Comparison of ENCODE assay signal across 11 cellular contexts in the genomic region with DNA sequence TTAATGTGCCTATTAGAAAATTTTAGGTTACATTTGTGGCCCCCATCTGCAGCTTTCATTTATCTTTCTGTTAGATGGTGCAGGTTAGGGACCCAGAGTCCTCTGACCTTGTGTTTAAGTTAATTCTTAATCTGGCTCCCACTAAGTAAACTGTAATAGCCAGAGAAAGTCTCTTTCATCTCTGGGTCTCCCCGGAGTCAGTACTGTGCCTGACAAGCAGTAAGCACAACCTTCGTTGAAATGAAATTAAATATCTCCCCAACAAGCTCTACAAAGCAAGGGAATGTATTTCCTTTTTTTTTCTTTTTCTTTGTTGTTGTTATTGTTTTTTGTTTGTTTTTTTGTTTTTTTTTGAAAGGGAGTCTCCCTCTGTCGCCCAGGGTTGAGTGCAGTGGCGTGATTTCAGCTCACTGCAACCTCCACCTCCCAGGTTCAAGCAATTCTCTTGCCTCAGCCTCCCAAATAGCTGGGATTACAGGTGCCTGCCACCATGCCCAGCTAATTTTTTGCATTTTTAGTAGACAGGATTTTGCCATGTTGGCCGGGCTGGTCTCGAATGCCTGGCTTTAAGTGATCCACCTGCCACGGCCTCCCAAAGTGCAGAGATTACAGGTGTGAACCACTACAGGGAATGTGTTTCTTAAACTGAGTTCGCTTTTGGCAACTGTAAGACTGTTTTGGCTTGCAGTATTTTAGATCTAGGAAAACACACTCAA.
A peak's percentile ranks its signal among the peaks of the same experiment; 100 is the strongest.
DNase-seq lines count a peak whose midpoint lies in the region; ATAC-seq, FAIRE-seq and TF ChIP-seq lines count a peak whose summit lies in the region.
"Had no signal": no experiment of that assay in that cellular context is flagged by ENCODE, and none has a peak within 500 bp of the region (broad histone marks: within the 10 kb centered on the region; RNA-seq: fewer than 3 reads in every experiment).

No MANE protein-coding gene starts in this region.

- H3K36me3 Mint-ChIP-seq in Calu3 (ENCODE audit: insufficient read depth, unreplicated experiment), result peaks cover 5% of the 10 kb centered on the region
- no peaks in the 10 kb centered on the region for H3K36me3 Mint-ChIP-seq in activated CD8-positive, alpha-beta T cell treated with anti-CD3 and anti-CD28 coated beads, Interleukin-2, amount 10 ng/mL, durations not matched to agents 7 days and 5 days (ENCODE audit: low read depth)
- H3K36me3 Mint-ChIP-seq: mesothelial cell of epicardium, type B pancreatic cell had no signal

- H3K4me3 ChIP-seq in gastroesophageal sphincter, result no peak overlapping the region
- H3K4me3 ChIP-seq in small intestine (ENCODE audit: low read depth in 1 of 2, low read length in 2 of 2), result no peak overlapping the region

- BruUV-seq in Calu3 (replicated peaks; lab: Mats Ljungman, UMichigan), result no TSS peak

- peaks cover 2% of the 10 kb centered on the region for H3K9me3 Mint-ChIP-seq in Calu3 (ENCODE audit: low read depth, unreplicated experiment)
- H3K9me3 Mint-ChIP-seq in activated CD8-positive, alpha-beta T cell treated with anti-CD3 and anti-CD28 coated beads, Interleukin-2, amount 10 ng/mL, durations not matched to agents 7 days and 5 days (ENCODE audit: insufficient read depth), result no peaks in the 10 kb centered on the region
- H3K9me3 Mint-ChIP-seq: activated CD8-positive, alpha-beta T cell treated with anti-CD3 and anti-CD28 coated beads for 36 hours; mesothelial cell of epicardium; type B pancreatic cell had no signal

- WGBS in gastroesophageal sphincter (ENCODE audit: low coverage in 1 of 2), 2 donors, result 93 to 100% methylated on average over 3 to 8 of the region's 8 CpGs
- WGBS in small intestine, 3 donors, result 84 to 89% (median 86%) methylated on average over 8 of the region's 8 CpGs

- no peaks in the 10 kb centered on the region for H3K36me3 ChIP-seq in gastroesophageal sphincter
- H3K36me3 ChIP-seq in small intestine (ENCODE audit: control insufficient read depth in 2 of 2, insufficient read depth in 2 of 2, low read length in 2 of 2), result no peaks in the 10 kb centered on the region

- H3K27ac ChIP-seq in gastroesophageal sphincter (peak overlapping the region in 3 of 4 donors; percentile 80 to 84 (median 84)), small intestine (ENCODE audit: low read depth in 1 of 2, low read length in 1 of 2) (peak overlapping the region in 1 of 2 donors; percentile 27)

- TF ChIP-seq CTCF in Calu3 (IDR thresholded peaks at IDR 0.05; ENCODE audit: unreplicated experiment) (no peak), gastroesophageal sphincter (IDR thresholded peaks at IDR 0.05) (no peak)

- no peaks in the 10 kb centered on the region for H3K4me1 Mint-ChIP-seq in Calu3 (ENCODE audit: low read depth, unreplicated experiment)
- H3K4me1 Mint-ChIP-seq in activated CD8-positive, alpha-beta T cell treated with anti-CD3 and anti-CD28 coated beads, Interleukin-2, amount 10 ng/mL, durations not matched to agents 7 days and 5 days (ENCODE audit: low read depth), result peaks cover 13% of the 10 kb centered on the region

- no peak for ATAC-seq in gastroesophageal sphincter
- no peak for ATAC-seq in GM21447 (IDR thresholded peaks at IDR 0.05; ENCODE audit: unreplicated experiment)
- ATAC-seq in activated CD8-positive, alpha-beta T cell treated with anti-CD3 and anti-CD28 coated beads, Interleukin-2, amount 10 ng/mL, durations not matched to agents 7 days and 5 days, result no peak

- H3K27me3 Mint-ChIP-seq in Calu3 (ENCODE audit: unreplicated experiment), result peaks cover 12% of the 10 kb centered on the region
- H3K27me3 Mint-ChIP-seq in activated CD8-positive, alpha-beta T cell treated with anti-CD3 and anti-CD28 coated beads, Interleukin-2, amount 10 ng/mL, durations not matched to agents 7 days and 5 days (ENCODE audit: low read depth), result peaks cover 6% of the 10 kb centered on the region
- H3K27me3 Mint-ChIP-seq: activated CD8-positive, alpha-beta T cell treated with anti-CD3 and anti-CD28 coated beads for 36 hours had no signal

- H3K27ac Mint-ChIP-seq in Calu3 (ENCODE audit: unreplicated experiment), result peak overlapping the region; percentile 89
- no peak overlapping the region for H3K27ac Mint-ChIP-seq in activated CD8-positive, alpha-beta T cell treated with anti-CD3 and anti-CD28 coated beads, Interleukin-2, amount 10 ng/mL, durations not matched to agents 7 days and 5 days

- H3K9me3 ChIP-seq in gastroesophageal sphincter, result no peaks in the 10 kb centered on the region
- H3K9me3 ChIP-seq in small intestine (ENCODE audit: control insufficient read depth, low read depth), result no peaks in the 10 kb centered on the region

- H3K4me1 ChIP-seq in gastroesophageal sphincter (peaks cover 0 to 16% (median 4%) of the 10 kb centered on the region in 3 donors), small intestine (ENCODE audit: control insufficient read depth in 2 of 2, insufficient read depth in 1 of 2, low read depth in 1 of 2, low read length in 1 of 2) (peaks cover 0 to 2% of the 10 kb centered on the region in 2 donors)

- intact Hi-C loops in Calu3 (cut with micrococcal nuclease; ENCODE audit: unreplicated experiment), result loop anchor here (10.0 kb wide), 1 partner anchor 248 kb away; a partner anchor contains a TSS

- POLR2A ChIA-PET in activated CD8-positive, alpha-beta T cell treated with anti-CD3 and anti-CD28 coated beads, Interleukin-2, amount 10 ng/mL, durations not matched to agents 7 days and 5 days (lab: Charles Lee), result interaction anchor here (0.6 to 1.8 kb wide), 3 partner anchors 168 to 188 kb away, joined by 3 to 5 read pairs (median 5); no protein-coding TSS in a partner anchor

- CTCF ChIA-PET in Calu3 (lab: Charles Lee), result interaction anchor here (0.6 to 2.5 kb wide), 2 partner anchors 65 to 168 kb away, joined by 6 to 30 read pairs; no protein-coding TSS in a partner anchor
- CTCF ChIA-PET in activated CD8-positive, alpha-beta T cell treated with anti-CD3 and anti-CD28 coated beads, Interleukin-2, amount 10 ng/mL, durations not matched to agents 7 days and 5 days (lab: Charles Lee), result interaction anchor here (1.0 to 4.2 kb wide), 7 partner anchors 9 to 624 kb away, joined by 3 to 62 read pairs (median 6); no protein-coding TSS in a partner anchor

- TF ChIP-seq EP300 in gastroesophageal sphincter (IDR thresholded peaks at IDR 0.05), result no peak

- H3K4me3 Mint-ChIP-seq in Calu3 (ENCODE audit: low read depth, unreplicated experiment), result no peak overlapping the region
- no peak overlapping the region for H3K4me3 Mint-ChIP-seq in activated CD8-positive, alpha-beta T cell treated with anti-CD3 and anti-CD28 coated beads, Interleukin-2, amount 10 ng/mL, durations not matched to agents 7 days and 5 days

- H3K27me3 ChIP-seq in gastroesophageal sphincter (no peaks in the 10 kb centered on the region), small intestine (ENCODE audit: control insufficient read depth in 2 of 2, insufficient read depth in 2 of 2, low read length in 2 of 2) (no peaks in the 10 kb centered on the region)

- FAIRE-seq in small intestine (lab: Jason Lieb, UNC), result no peak

- TF ChIP-seq POLR2A in gastroesophageal sphincter (IDR thresholded peaks at IDR 0.05), result no peak

- DNase-seq in Calu3 (no peak), OCI-M1 (lab: John Stamatoyannopoulos, UW) (peak; percentile 57), small intestine (peak; percentile 8)
- DNase-seq in stimulated activated CD4-positive, alpha-beta T cell treated with anti-CD3 and anti-CD28 coated beads, Interleukin-2, amount 100 ng/mL, for 48 hours, result no peak
- DNase-seq in activated naive CD4-positive, alpha-beta T cell treated with Interleukin-2 at 50 U/mL for 16 hours, result no peak
- DNase-seq in activated CD8-positive, alpha-beta T cell treated with anti-CD3 and anti-CD28 coated beads, Interleukin-2, amount 10 ng/mL, durations not matched to agents 7 days and 5 days, result no peak

Comparison
In these comparisons a context has a peak if more than half of its experiments do, and no peak if none do; other contexts are left out.
1. DNase-seq: peak in OCI-M1 (single experiment) and small intestine (single experiment); none in Calu3 (single experiment), stimulated activated CD4-positive, alpha-beta T cell treated with anti-CD3 and anti-CD28 coated beads, Interleukin-2, amount 100 ng/mL, for 48 hours (0 of 2), activated naive CD4-positive, alpha-beta T cell treated with Interleukin-2 at 50 U/mL for 16 hours (single experiment) and activated CD8-positive, alpha-beta T cell treated with anti-CD3 and anti-CD28 coated beads, Interleukin-2, amount 10 ng/mL, durations not matched to agents 7 days and 5 days (single experiment).